In the genomic region with DNA sequence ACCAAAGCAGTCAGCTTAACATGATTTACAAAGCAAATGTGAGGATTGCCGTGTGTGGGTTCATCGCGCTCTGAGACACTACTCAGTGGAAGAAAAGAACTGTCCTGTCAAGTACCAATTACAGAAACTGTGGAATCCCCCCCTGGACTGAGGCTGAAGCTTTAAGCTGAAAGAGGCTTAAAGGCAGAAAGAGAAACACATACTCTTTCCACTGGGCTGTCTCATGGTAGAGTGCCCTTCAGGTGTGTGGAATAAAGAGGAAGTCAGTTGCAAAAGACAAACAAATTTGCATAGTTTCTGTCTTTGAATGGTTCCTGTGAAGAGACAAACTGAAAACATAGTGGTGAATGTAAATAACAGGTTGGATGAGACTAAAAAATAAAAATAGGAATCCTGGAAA, we compare ENCODE assay signal across 25 cellular contexts.
DNase-seq lines count a peak whose midpoint lies in the region; ATAC-seq lines count a peak whose summit lies in the region.
"Had no signal": no experiment of that assay in that cellular context is flagged by ENCODE, and none has a peak within 500 bp of the region (broad histone marks: within the 10 kb centered on the region; RNA-seq: fewer than 3 reads in every experiment).

No MANE protein-coding gene starts in this region.

- H3K9ac ChIP-seq in neuronal stem cell (ENCODE audit: low read depth, low read length, poor library complexity), result no peak overlapping the region

- no peak overlapping the region for H3K27ac ChIP-seq in neuronal stem cell (replicated peaks; ENCODE audit: low read length)
- H3K27ac ChIP-seq in CD8-positive, alpha-beta memory T cell (ENCODE audit: low read depth, low read length), result no peak overlapping the region
- H3K27ac ChIP-seq: adrenal gland, brain microvascular endothelial cell, C4-2B, epithelial cell of prostate, SJCRH30, tibial artery had no signal

- H3K27me3 ChIP-seq in neuronal stem cell (ENCODE audit: control insufficient read depth in 3 of 3, insufficient read depth in 3 of 3, low read depth in 1 of 3, low read length in 3 of 3), result no peaks in the 10 kb centered on the region
- H3K27me3 ChIP-seq in CD8-positive, alpha-beta memory T cell (ENCODE audit: insufficient read depth, low read length, poor library complexity, severe bottlenecking), result no peaks in the 10 kb centered on the region
- H3K27me3 ChIP-seq: adrenal gland, brain microvascular endothelial cell, SJCRH30, tibial artery had no signal

- no peak overlapping the region for H2BK15ac ChIP-seq in neuronal stem cell (ENCODE audit: low read length)

- no peak overlapping the region for H3K4ac ChIP-seq in neuronal stem cell (ENCODE audit: low read length)

- H3K36me3 ChIP-seq in neuronal stem cell (replicated peaks in 1 of 2; ENCODE audit: control insufficient read depth in 2 of 2, insufficient read depth in 2 of 2, low read length in 2 of 2), result no peaks in the 10 kb centered on the region
- no peaks in the 10 kb centered on the region for H3K36me3 ChIP-seq in CD8-positive, alpha-beta memory T cell (ENCODE audit: insufficient read depth, low read length)
- H3K36me3 ChIP-seq: adrenal gland, brain microvascular endothelial cell, SJCRH30, tibial artery had no signal

- H3K27ac Mint-ChIP-seq in CD8-positive, alpha-beta memory T cell, result no peak overlapping the region
- H3K27ac Mint-ChIP-seq: memory B cell; stimulated activated naive CD8-positive, alpha-beta T cell treated with anti-CD3 and anti-CD28 coated beads, Interleukin-15, amount 100 ng/mL, for 72 hours; T-helper 17 cell had no signal

- no peak overlapping the region for H4K91ac ChIP-seq in neuronal stem cell (ENCODE audit: low read depth, low read length, poor library complexity)

- H4K8ac ChIP-seq in neuronal stem cell (ENCODE audit: low read depth, low read length), result no peak overlapping the region

- no peaks in the 10 kb centered on the region for H3K79me1 ChIP-seq in neuronal stem cell (ENCODE audit: low read depth, low read length)

- H2BK120ac ChIP-seq in neuronal stem cell (ENCODE audit: low read depth, low read length), result no peak overlapping the region

- H3K9me3 Mint-ChIP-seq in CD8-positive, alpha-beta memory T cell, result peaks cover 0 to 14% (median 4%) of the 10 kb centered on the region in 5 donors

- no peaks in the 10 kb centered on the region for H3K4me1 ChIP-seq in neuronal stem cell (ENCODE audit: control insufficient read depth in 2 of 2, insufficient read depth in 1 of 2, low read depth in 1 of 2, low read length in 2 of 2)
- no peaks in the 10 kb centered on the region for H3K4me1 ChIP-seq in CD8-positive, alpha-beta memory T cell (ENCODE audit: insufficient read depth, low read length)
- H3K4me1 ChIP-seq: adrenal gland, SJCRH30 had no signal

- H3K9me3 ChIP-seq in neuronal stem cell (replicated peaks in 1 of 2; ENCODE audit: control insufficient read depth in 2 of 2, insufficient read depth in 1 of 2, low read depth in 1 of 2, low read length in 2 of 2), result no peaks in the 10 kb centered on the region
- no peaks in the 10 kb centered on the region for H3K9me3 ChIP-seq in CD8-positive, alpha-beta memory T cell (ENCODE audit: low read length)
- H3K9me3 ChIP-seq: adrenal gland, SJCRH30, tibial artery had no signal

- H3K23ac ChIP-seq in neuronal stem cell (ENCODE audit: low read depth, low read length, poor library complexity), result no peak overlapping the region

- H2AFZ ChIP-seq in neuronal stem cell (ENCODE audit: low read length), result no peak overlapping the region

- no peaks in the 10 kb centered on the region for H3K4me1 Mint-ChIP-seq in CD8-positive, alpha-beta memory T cell
- H3K4me1 Mint-ChIP-seq: memory B cell; stimulated activated naive CD8-positive, alpha-beta T cell treated with anti-CD3 and anti-CD28 coated beads, Interleukin-15, amount 100 ng/mL, for 72 hours; T-helper 17 cell had no signal

- CTCF ChIA-PET in CD8-positive, alpha-beta memory T cell (lab: Charles Lee), result no interaction called here

- POLR2A ChIA-PET in CD8-positive, alpha-beta memory T cell (lab: Charles Lee), result no interaction called here

- no peaks in the 10 kb centered on the region for H3K36me3 Mint-ChIP-seq in CD8-positive, alpha-beta memory T cell
- H3K36me3 Mint-ChIP-seq: memory B cell had no signal

- H3K14ac ChIP-seq in neuronal stem cell (ENCODE audit: low read length), result no peak overlapping the region

- ATAC-seq in GM18909 (IDR thresholded peaks at IDR 0.05; ENCODE audit: poor library complexity, unreplicated experiment) (peak; percentile 68), GM21723 (IDR thresholded peaks at IDR 0.05; ENCODE audit: unreplicated experiment) (peak; percentile 87), HG03175 (IDR thresholded peaks at IDR 0.05; ENCODE audit: unreplicated experiment) (peak; percentile 77)
- ATAC-seq: left cardiac atrium; stimulated activated naive CD8-positive, alpha-beta T cell treated with anti-CD3 and anti-CD28 coated beads, Interleukin-15, amount 100 ng/mL, for 72 hours; T-helper 17 cell had no signal

- H2AK5ac ChIP-seq in neuronal stem cell (ENCODE audit: low read depth, low read length), result no peak overlapping the region

- H2BK5ac ChIP-seq in neuronal stem cell (ENCODE audit: low read length), result no peak overlapping the region

- no peak overlapping the region for H2BK12ac ChIP-seq in neuronal stem cell (ENCODE audit: low read length)

- H3K4me2 ChIP-seq in neuronal stem cell (ENCODE audit: insufficient read depth, low read length, poor library complexity, severe bottlenecking), result no peak overlapping the region

- H3K18ac ChIP-seq in neuronal stem cell (ENCODE audit: low read length), result no peak overlapping the region

- H3K27me3 Mint-ChIP-seq in CD8-positive, alpha-beta memory T cell, result no peaks in the 10 kb centered on the region
- H3K27me3 Mint-ChIP-seq: memory B cell; stimulated activated naive CD8-positive, alpha-beta T cell treated with anti-CD3 and anti-CD28 coated beads, Interleukin-15, amount 100 ng/mL, for 72 hours; T-helper 17 cell had no signal

- H3K4me3 ChIP-seq in neuronal stem cell (ENCODE audit: low read length in 2 of 2), result no peak overlapping the region
- no peak overlapping the region for H3K4me3 ChIP-seq in CD8-positive, alpha-beta memory T cell (ENCODE audit: low read length)
- H3K4me3 ChIP-seq: adrenal gland, SJCRH30, tibial artery had no signal

- no peak overlapping the region for H3K4me3 Mint-ChIP-seq in CD8-positive, alpha-beta memory T cell
- H3K4me3 Mint-ChIP-seq: memory B cell; stimulated activated naive CD8-positive, alpha-beta T cell treated with anti-CD3 and anti-CD28 coated beads, Interleukin-15, amount 100 ng/mL, for 72 hours; T-helper 17 cell had no signal

- DNase-seq in neuronal stem cell (ENCODE audit: low spot score), result peak; percentile 9
- DNase-seq in CD8-positive, alpha-beta memory T cell, result no peak
- no peak for DNase-seq in activated CD4-positive, alpha-beta T cell treated with anti-CD3 and anti-CD28 coated beads for 1 hour
- DNase-seq in SW 1271 (lab: John Stamatoyannopoulos, UW), result no peak
- DNase-seq: activated CD4-positive, alpha-beta T cell treated with anti-CD3 and anti-CD28 coated beads for 48 hours; activated naive CD4-positive, alpha-beta T cell; activated T-cell treated with anti-CD3 and anti-CD28 coated beads, Interleukin-2, amount 50 U/mL, for 48 hours; adrenal gland; brain microvascular endothelial cell; Calu3; head of caudate nucleus; left cardiac atrium; NCI-H1105; NCI-H2029; NCI-H526 treated with DMSO at 0.1 percent for 48 hours; SJCRH30; stimulated activated naive CD8-positive, alpha-beta T cell treated with anti-CD3 and anti-CD28 coated beads, Interleukin-15, amount 100 ng/mL, for 72 hours; T-helper 17 cell; tibial artery had no signal

- WGBS in neuronal stem cell (ENCODE audit: extremely low coverage in 2 of 2, insufficient read length in 2 of 2, insufficient replicate concordance in 1 of 2), 2 donors, result no CpG with 5 or more reads among the region's 3 CpGs
